ENCODE assay signal across 8 cellular contexts in the genomic region with DNA sequence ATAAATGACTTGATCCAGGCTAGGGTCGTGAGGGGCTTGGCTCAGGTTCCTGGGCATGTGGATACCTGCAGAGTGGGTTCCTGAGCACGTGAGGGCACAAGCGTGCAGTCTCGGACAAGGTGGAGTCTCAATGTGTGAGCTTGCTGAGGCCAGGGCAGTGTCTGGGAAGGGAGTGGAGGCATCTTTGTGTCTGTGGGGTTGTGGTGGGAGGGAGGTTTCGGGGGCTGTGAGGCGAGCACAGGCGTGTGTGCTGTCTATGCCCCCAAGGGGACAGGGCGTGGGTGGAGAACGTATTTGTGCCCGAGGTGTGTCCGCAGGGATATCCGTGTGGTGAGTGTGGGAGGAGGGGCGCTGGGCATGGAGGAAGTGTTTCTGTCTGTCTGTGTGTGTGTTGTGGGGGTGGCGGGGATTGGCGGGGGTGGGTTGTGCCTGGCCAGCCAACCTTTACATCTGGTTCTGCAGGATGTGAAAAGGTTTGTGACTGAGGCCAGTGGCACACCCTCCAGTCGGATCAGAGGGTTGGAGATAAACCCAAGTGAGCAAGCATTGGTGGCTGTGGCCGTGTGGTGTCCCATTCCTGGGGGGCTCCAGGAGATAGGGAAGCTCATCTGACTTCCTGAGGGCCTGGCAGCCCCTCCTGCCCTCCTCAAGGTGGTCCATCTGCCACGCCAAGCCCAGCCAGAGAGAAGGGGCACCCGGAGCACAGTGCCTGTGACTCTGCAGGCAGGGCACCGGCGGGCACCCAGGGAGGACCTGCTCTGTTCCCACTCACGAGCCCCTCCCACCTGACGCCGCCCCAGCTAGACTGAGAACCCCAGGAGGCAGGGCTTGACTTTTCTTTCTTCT. TPM values are rescaled to one million over a fixed set of nuclear protein-coding genes. Genes with fewer than 3 reads are reported as not detected.
DNase-seq lines count a peak whose midpoint lies in the region; ATAC-seq, FAIRE-seq and TF ChIP-seq lines count a peak whose summit lies in the region.

No MANE protein-coding gene starts in this region.

- peaks cover 82% of the 10 kb centered on the region for H3K4me1 ChIP-seq in CD4-positive, alpha-beta memory T cell (ENCODE audit: insufficient read depth, low read length)
- H3K4me1 ChIP-seq in pancreas (peaks cover 0 to 20% (median 6%) of the 10 kb centered on the region in 3 donors), ascending aorta (peaks cover 0 to 6% of the 10 kb centered on the region in 2 donors)

- no peaks in the 10 kb centered on the region for H3K27me3 ChIP-seq in CD4-positive, alpha-beta memory T cell (ENCODE audit: insufficient read depth, low read length)
- H3K27me3 ChIP-seq in pancreas: no peaks in the 10 kb centered on the region
- no peaks in the 10 kb centered on the region for H3K27me3 ChIP-seq in ascending aorta

- no peak for FAIRE-seq in pancreas (lab: Jason Lieb, UNC)

- H3K4me3 ChIP-seq in CD4-positive, alpha-beta memory T cell (ENCODE audit: low read length in 2 of 2): peak overlapping the region; percentile 17 to 42
- H3K4me3 ChIP-seq in epithelial cell of esophagus (ENCODE audit: low read length) (no peak overlapping the region), pancreas (no peak overlapping the region), ascending aorta (no peak overlapping the region)

- TF ChIP-seq CTCF in RWPE1 (conservative IDR thresholded peaks at IDR 0.05; ENCODE audit: low read depth) (no peak), epithelial cell of esophagus (IDR thresholded peaks at IDR 0.05; ENCODE audit: insufficient read depth, low read depth, low read length, missing control alignments) (no peak), pancreas (IDR thresholded peaks at IDR 0.05) (no peak), ascending aorta (IDR thresholded peaks at IDR 0.05) (no peak)

- H3K9me3 ChIP-seq in CD4-positive, alpha-beta memory T cell (ENCODE audit: control insufficient read depth in 1 of 2, low read length in 2 of 2): no peaks in the 10 kb centered on the region
- H3K9me3 ChIP-seq in pancreas (no peaks in the 10 kb centered on the region), ascending aorta (no peaks in the 10 kb centered on the region)

- CTCF ChIA-PET in CD4-positive, alpha-beta memory T cell (lab: Charles Lee; ENCODE audit: partially characterized antibody): interaction anchor here (0.8 to 18.8 kb wide), 14 partner anchors 8 to 257 kb away, joined by 3 to 361 read pairs (median 8); partner anchors contain the start of gene ZFP36L2
- CTCF ChIA-PET in RWPE1 (lab: Yijun Ruan, JAX): interaction anchor here (0.6 to 1.1 kb wide), 5 partner anchors 20 to 800 kb away, joined by 3 to 11 read pairs (median 3); no protein-coding TSS in a partner anchor

- POLR2A ChIA-PET in CD4-positive, alpha-beta memory T cell (lab: Charles Lee; ENCODE audit: partially characterized antibody): interaction anchor here (0.6 to 65.0 kb wide), 9 partner anchors 9 to 372 kb away, joined by 3 to 6960 read pairs (median 21); partner anchors contain the start of gene ZFP36L2
- POLR2A ChIA-PET in RWPE1 (lab: Yijun Ruan, JAX; ENCODE audit: low non-redundant PET): interaction anchor here (0.7 to 1.3 kb wide), 3 partner anchors 11 to 90 kb away, joined by 3 to 6 read pairs (median 4); partner anchors contain the start of gene ZFP36L2

- ATAC-seq in GM21825 (IDR thresholded peaks at IDR 0.05; ENCODE audit: unreplicated experiment): peak; percentile 53
- ATAC-seq in pancreas: peak; percentile 46 to 64 (median 58)
- ATAC-seq in HG02938 (IDR thresholded peaks at IDR 0.05; ENCODE audit: unreplicated experiment): no peak

- peak overlapping the region; percentile 93 to 99 (median 98) for H3K27ac Mint-ChIP-seq in CD4-positive, alpha-beta memory T cell

- no peaks in the 10 kb centered on the region for H3K27me3 Mint-ChIP-seq in CD4-positive, alpha-beta memory T cell

- H3K4me3 Mint-ChIP-seq in CD4-positive, alpha-beta memory T cell: peak overlapping the region; percentile 21 to 99 (median 86)

- H3K9me3 Mint-ChIP-seq in CD4-positive, alpha-beta memory T cell: peaks cover 0 to 2% (median 0%) of the 10 kb centered on the region in 8 donors

- peak in 2 of 5 donors; percentile 43 to 50 for DNase-seq in CD4-positive, alpha-beta memory T cell
- DNase-seq in RWPE1 (ENCODE audit: low spot score) (peak; percentile 68), epithelial cell of esophagus (ENCODE audit: low read depth) (peak; percentile 56), pancreas (peak in 5 of 6 donors; percentile 44 to 76 (median 54)), ascending aorta (ENCODE audit: low spot score in 2 of 2) (no peak), superior temporal gyrus (ENCODE audit: extremely low spot score) (no peak)

- H3K36me3 ChIP-seq in CD4-positive, alpha-beta memory T cell (ENCODE audit: insufficient read depth, low read length): no peaks in the 10 kb centered on the region
- H3K36me3 ChIP-seq in pancreas: no peaks in the 10 kb centered on the region
- no peaks in the 10 kb centered on the region for H3K36me3 ChIP-seq in ascending aorta

- H3K36me3 Mint-ChIP-seq in CD4-positive, alpha-beta memory T cell: peaks cover 0 to 5% of the 10 kb centered on the region in 2 donors

- 44 to 61% methylated on average over 23 to 24 of the region's 24 CpGs for WGBS in pancreas, 2 donors

- H3K4me1 Mint-ChIP-seq in CD4-positive, alpha-beta memory T cell: peaks cover 45 to 83% (median 68%) of the 10 kb centered on the region in 4 donors

- intact Hi-C loops in CD4-positive, alpha-beta memory T cell (cut with micrococcal nuclease): no loop called here
- intact Hi-C loops in pancreas (cut with DNase I): no loop called here
- intact Hi-C loops in ascending aorta (cut with DNase I): no loop called here

- H3K27ac ChIP-seq in CD4-positive, alpha-beta memory T cell (ENCODE audit: low read depth, low read length): peak overlapping the region; percentile 65
- H3K27ac ChIP-seq in RWPE1 (peak overlapping the region; percentile 96), pancreas (peak overlapping the region; percentile 51 to 78 (median 69)), ascending aorta (no peak overlapping the region)

RNA-seq across cellular contexts. Expression of gene ZFP36L2, which starts 57.1 kb away (rescaled TPM):
- 100 to 1,000 TPM; 456 to 464 TPM for total RNA-seq in CD4-positive, alpha-beta memory T cell
- polyA plus RNA-seq in CD4-positive, alpha-beta memory T cell: 100 to 1,000 TPM; 271 to 523 TPM
- total RNA-seq in pancreas: 100 to 1,000 TPM in 1 of 6 donors, 10 to 100 TPM in 5; 36.8 to 117 (median 64.8) TPM
- 10 to 100 TPM; 44.4 to 52.6 TPM for polyA plus RNA-seq in pancreas
- total RNA-seq in ascending aorta: 148 TPM

Comparison
In these comparisons a context has a peak if more than half of its experiments do, and no peak if none do; other contexts are left out.
1. DNase-seq: peak in RWPE1 (single experiment), epithelial cell of esophagus (single experiment) and pancreas (5 of 6); none in ascending aorta (0 of 2) and superior temporal gyrus (single experiment).
2. H3K27ac ChIP-seq: peak in CD4-positive, alpha-beta memory T cell (single experiment), RWPE1 (single experiment) and pancreas (4 of 4); none in ascending aorta (0 of 2).
3. H3K4me3 ChIP-seq: peak in CD4-positive, alpha-beta memory T cell (2 of 2); none in epithelial cell of esophagus (single experiment), pancreas (0 of 4) and ascending aorta (0 of 2).